Comparison of ENCODE assay signal across 15 cellular contexts in genomic region chr2:10007921-10008808, GRCh38. TPM values are rescaled to one million over a fixed set of nuclear protein-coding genes. Genes with fewer than 3 reads are reported as not detected.
DNase-seq lines count a peak whose midpoint lies in the region; ATAC-seq and TF ChIP-seq lines count a peak whose summit lies in the region.
"Had no signal": no experiment of that assay in that cellular context is flagged by ENCODE, and none has a peak within 500 bp of the region (broad histone marks: within the 10 kb centered on the region; RNA-seq: fewer than 3 reads in every experiment).

No MANE protein-coding gene starts in this region.

- peak in 3 of 12 donors; percentile 15 to 26 (median 23) for TF ChIP-seq CTCF in heart left ventricle (IDR thresholded peaks at IDR 0.05)
- no peak for TF ChIP-seq CTCF in coronary artery (IDR thresholded peaks at IDR 0.05)

- DNase-seq in Right ventricle myocardium superior, result no peak
- DNase-seq in Right ventricle myocardium inferior (ENCODE audit: missing footprints), result no peak
- peak in 2 of 5 donors; percentile 65 to 71 for DNase-seq in heart left ventricle
- no peak for DNase-seq in coronary artery (ENCODE audit: low spot score)
- DNase-seq in stimulated activated CD4-positive, alpha-beta T cell treated with anti-CD3 and anti-CD28 coated beads, Interleukin-4, amount 100 ng/mL, for 24 hours, result no peak
- DNase-seq in NCI-H526 (lab: John Stamatoyannopoulos, UW), result no peak
- DNase-seq: activated CD4-positive, alpha-beta memory T cell treated with anti-CD3 and anti-CD28 coated beads for 36 hours; GDM1; immature natural killer cell; mesendoderm; NCI-H69; stimulated activated CD4-positive, alpha-beta T cell treated with anti-CD3 and anti-CD28 coated beads, Interleukin-4, amount 100 ng/mL, for 4 hours had no signal

- H3K36me3 ChIP-seq in heart left ventricle, result no peaks in the 10 kb centered on the region
- H3K36me3 ChIP-seq in rectal smooth muscle tissue (ENCODE audit: control insufficient read depth, insufficient read depth, low read length), result no peaks in the 10 kb centered on the region

- intact Hi-C loops in Right ventricle myocardium superior (cut with DNase I) (loop anchor here (5.0 kb wide), 1 partner anchor 34 kb away; the partner anchor contains the start of gene KLF11), Right ventricle myocardium inferior (cut with DNase I) (loop anchor here (2.0 kb wide), 1 partner anchor 35 kb away; the partner anchor contains the start of gene KLF11), heart left ventricle (cut with DNase I) (loop anchor here in 2 of 10 donors (5.0 kb wide), 1 partner anchor 34 kb away; the partner anchor contains the start of gene KLF11 (in 2 of the 2))

- H3K4me3 ChIP-seq in heart left ventricle (no peak overlapping the region), rectal smooth muscle tissue (ENCODE audit: low read length) (no peak overlapping the region), coronary artery (no peak overlapping the region)

- H3K9ac ChIP-seq in rectal smooth muscle tissue (ENCODE audit: low read length), result no peak overlapping the region

- WGBS in heart left ventricle, 4 donors, result 68 to 78% (median 71%) methylated on average over 21 to 22 of the region's 22 CpGs

- H3K4me1 ChIP-seq in heart left ventricle (peaks cover 6 to 51% (median 34%) of the 10 kb centered on the region in 12 donors), rectal smooth muscle tissue (ENCODE audit: control insufficient read depth, insufficient read depth, low read length) (peaks cover 29% of the 10 kb centered on the region)

- H3K9me3 ChIP-seq in heart left ventricle, result no peaks in the 10 kb centered on the region

- no peak for TF ChIP-seq POLR2A in heart left ventricle (IDR thresholded peaks at IDR 0.05)

- ATAC-seq in Right ventricle myocardium superior (ENCODE audit: poor library complexity) (peak; percentile 0), Right ventricle myocardium inferior (no peak), heart left ventricle (peak in 1 of 4 donors; percentile 17), GM19395 (IDR thresholded peaks at IDR 0.05; ENCODE audit: unreplicated experiment) (no peak)
- ATAC-seq: stimulated activated effector memory CD8-positive, alpha-beta T cell treated with anti-CD3 and anti-CD28 coated beads, Interleukin-12 subunit alpha, Interleukin-12 subunit beta, amount 100 ng/mL, for 72 hours had no signal

- H3K27me3 ChIP-seq in heart left ventricle (no peaks in the 10 kb centered on the region), rectal smooth muscle tissue (ENCODE audit: control insufficient read depth, insufficient read depth, low read length) (no peaks in the 10 kb centered on the region)

- H3K27ac ChIP-seq in heart left ventricle (peak overlapping the region in 8 of 12 donors; percentile 23 to 90 (median 78)), rectal smooth muscle tissue (ENCODE audit: low read depth, low read length) (peak overlapping the region; percentile 11), coronary artery (peak overlapping the region in 1 of 2 donors; percentile 82)

RNA-seq across cellular contexts. Expression of gene KLF11, which starts 35.2 kb away (rescaled TPM):
- total RNA-seq in Right ventricle myocardium superior (24.4 TPM), Right ventricle myocardium inferior (28.2 TPM), heart left ventricle (10 to 100 TPM; 11.8 to 43.8 (median 21.4) TPM)
- polyA plus RNA-seq in heart left ventricle, result 1 to 10 TPM; 5.4 to 8.0 TPM

RNA-seq across cellular contexts. Expression of gene GRHL1, which starts 56.7 kb away (rescaled TPM):
- total RNA-seq in Right ventricle myocardium superior (1.0 TPM), Right ventricle myocardium inferior (0.81 TPM), heart left ventricle (1 to 10 TPM in 6 of 9 donors, under 1 TPM in 3; 0.79 to 2.8 (median 1.1) TPM)
- under 1 TPM; 0.50 to 0.57 TPM for polyA plus RNA-seq in heart left ventricle
